Comparison of ENCODE assay signal across 23 cellular contexts in the genomic region with DNA sequence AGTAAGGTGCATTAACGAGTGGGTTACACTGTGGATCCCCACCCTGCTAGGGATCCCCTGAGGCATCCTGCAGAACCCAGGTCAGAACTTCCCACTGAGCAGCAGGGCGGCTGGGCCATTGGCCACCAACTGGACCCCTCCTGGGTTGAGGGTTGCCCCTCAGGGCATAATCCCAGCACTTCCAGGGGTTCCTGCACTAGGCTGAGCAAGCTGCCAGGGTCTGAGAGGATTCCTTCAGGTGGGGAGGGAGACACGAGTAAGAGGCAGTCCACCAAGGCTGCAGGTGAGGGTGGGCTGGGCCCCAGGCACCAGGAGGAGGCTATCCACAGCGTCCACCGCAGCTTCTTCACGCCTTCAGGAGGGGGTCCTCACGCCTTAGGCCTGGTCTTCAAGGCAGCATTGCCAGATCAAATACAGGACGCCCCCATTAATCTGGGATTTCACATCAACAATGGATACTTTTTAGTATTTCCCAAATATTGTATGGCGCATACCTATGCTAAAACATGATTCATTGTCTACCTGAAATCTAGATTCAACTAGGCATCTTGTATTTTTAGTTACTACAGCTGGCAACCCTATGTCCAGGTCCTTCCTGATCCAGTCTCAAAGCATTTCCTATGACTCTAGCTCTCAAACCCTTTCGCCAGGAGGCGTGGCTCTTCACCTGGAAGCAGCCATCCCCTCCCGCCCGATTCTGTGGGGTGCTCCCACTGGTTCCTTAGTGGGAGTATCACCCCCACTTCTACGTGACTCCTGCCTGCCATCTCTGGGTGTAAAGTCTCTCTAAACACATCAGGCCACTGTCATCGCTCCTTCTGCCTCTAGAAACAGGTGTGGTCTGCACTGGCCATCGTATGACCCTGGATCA.
"Had no signal": no experiment of that assay in that cellular context is flagged by ENCODE, and none has a peak within 500 bp of the region (broad histone marks: within the 10 kb centered on the region; RNA-seq: fewer than 3 reads in every experiment).

No MANE protein-coding gene starts in this region.

- H3K36me3 ChIP-seq: breast epithelium, colonic mucosa, neural progenitor cell had no signal

- H3K4me3 ChIP-seq: breast epithelium, colonic mucosa, hepatocyte, lung, neural progenitor cell, testis had no signal

- H3K9me3 Mint-ChIP-seq: activated CD4-positive, alpha-beta memory T cell treated with anti-CD3 and anti-CD28 coated beads for 36 hours; activated naive CD4-positive, alpha-beta T cell treated with anti-CD3 and anti-CD28 coated beads, Interleukin-2, amount 10 ng/mL, durations not matched to agents 7 days and 5 days; activated naive CD8-positive, alpha-beta T cell treated with anti-CD3 and anti-CD28 coated beads, Interleukin-2, amount 50 U/mL, for 24 hours; natural killer cell; neural progenitor cell; T-cell had no signal

- H3K9ac ChIP-seq: neural progenitor cell had no signal

- H3K9me3 ChIP-seq: breast epithelium, colonic mucosa, testis had no signal

- H3K36me3 Mint-ChIP-seq: activated CD4-positive, alpha-beta memory T cell treated with anti-CD3 and anti-CD28 coated beads for 36 hours; natural killer cell; neural progenitor cell; T-cell had no signal

- DNase-seq: activated CD4-positive, alpha-beta memory T cell treated with anti-CD3 and anti-CD28 coated beads for 36 hours; activated CD4-positive, alpha-beta T cell treated with anti-CD3 and anti-CD28 coated beads for 48 hours; activated CD8-positive, alpha-beta memory T cell treated with anti-CD3 and anti-CD28 coated beads, Interleukin-2, amount 50 U/mL, for 4 hours; activated gamma-delta T cell; activated naive CD4-positive, alpha-beta T cell treated with anti-CD3 and anti-CD28 coated beads, Interleukin-2, amount 10 ng/mL, durations not matched to agents 7 days and 5 days; activated naive CD8-positive, alpha-beta T cell treated with anti-CD3 and anti-CD28 coated beads, Interleukin-2, amount 50 U/mL, for 24 hours; activated T-cell treated with anti-CD3 and anti-CD28 coated beads, Interleukin-2, amount 50 U/mL, for 1 hour; colonic mucosa; effector memory CD4-positive, alpha-beta T cell; mesendoderm; natural killer cell; stimulated activated naive CD4-positive, alpha-beta T cell treated with Interleukin-2 at 50 U/mL for 16 hours; T-cell; testis had no signal

- H3K27ac Mint-ChIP-seq: activated CD4-positive, alpha-beta memory T cell treated with anti-CD3 and anti-CD28 coated beads for 36 hours; activated naive CD4-positive, alpha-beta T cell treated with anti-CD3 and anti-CD28 coated beads, Interleukin-2, amount 10 ng/mL, durations not matched to agents 7 days and 5 days; activated naive CD8-positive, alpha-beta T cell treated with anti-CD3 and anti-CD28 coated beads, Interleukin-2, amount 50 U/mL, for 24 hours; natural killer cell; neural progenitor cell; T-cell had no signal

- H3K27ac ChIP-seq: colonic mucosa, hepatocyte, neural progenitor cell, testis, VCaP had no signal

- H3K27me3 Mint-ChIP-seq: activated CD4-positive, alpha-beta memory T cell treated with anti-CD3 and anti-CD28 coated beads for 36 hours; activated naive CD8-positive, alpha-beta T cell treated with anti-CD3 and anti-CD28 coated beads, Interleukin-2, amount 50 U/mL, for 24 hours; T-cell had no signal

- ATAC-seq: activated naive CD8-positive, alpha-beta T cell treated with anti-CD3 and anti-CD28 coated beads, Interleukin-2, amount 50 U/mL, for 24 hours; natural killer cell; T-cell had no signal

- H2AFZ ChIP-seq: hepatocyte, neural progenitor cell had no signal

- FAIRE-seq: frontal cortex, keratinocyte, urothelium cell line had no signal

- H3K27me3 ChIP-seq: breast epithelium, colonic mucosa, dorsolateral prefrontal cortex, testis had no signal

- H3K4me3 Mint-ChIP-seq: activated CD4-positive, alpha-beta memory T cell treated with anti-CD3 and anti-CD28 coated beads for 36 hours; activated naive CD4-positive, alpha-beta T cell treated with anti-CD3 and anti-CD28 coated beads, Interleukin-2, amount 10 ng/mL, durations not matched to agents 7 days and 5 days; activated naive CD8-positive, alpha-beta T cell treated with anti-CD3 and anti-CD28 coated beads, Interleukin-2, amount 50 U/mL, for 24 hours; natural killer cell; neural progenitor cell; T-cell had no signal

- H3K79me2 ChIP-seq: hepatocyte had no signal

- H3K4me2 ChIP-seq: hepatocyte, neural progenitor cell had no signal
